ENCODE assay signal across 14 cellular contexts in the genomic region with DNA sequence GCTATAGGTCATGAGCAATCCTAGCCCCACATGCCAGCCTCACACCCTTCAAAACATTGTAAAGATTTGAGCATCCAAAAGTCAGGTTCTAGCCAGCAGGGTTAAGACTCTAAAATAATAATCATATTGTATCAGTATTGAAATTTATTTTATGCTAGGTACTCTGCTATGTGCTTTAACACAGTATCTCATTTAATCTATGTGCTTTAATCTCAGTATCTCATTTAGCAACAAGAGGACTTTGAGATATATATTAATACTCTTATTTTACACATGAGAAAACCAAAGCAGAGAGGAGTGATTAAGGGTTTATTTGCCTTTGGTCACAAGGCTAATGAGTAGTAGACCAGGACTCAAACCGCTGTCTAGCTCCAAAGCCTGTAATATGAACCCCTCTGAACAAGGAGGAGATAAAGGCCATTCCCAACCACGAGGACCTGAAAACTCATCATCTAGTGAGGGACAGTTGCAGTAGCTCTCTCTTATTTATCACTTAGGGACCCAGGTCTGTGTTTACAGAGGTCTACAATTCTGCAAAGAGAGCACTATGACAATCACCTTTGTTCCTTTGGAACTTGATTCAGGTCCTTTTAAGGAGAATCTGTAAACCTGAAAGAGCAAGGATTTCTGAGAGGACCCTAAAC.
A peak's percentile ranks its signal among the peaks of the same experiment; 100 is the strongest.
DNase-seq lines count a peak whose midpoint lies in the region; ATAC-seq and TF ChIP-seq lines count a peak whose summit lies in the region.
"Had no signal": no experiment of that assay in that cellular context is flagged by ENCODE, and none has a peak within 500 bp of the region (broad histone marks: within the 10 kb centered on the region; RNA-seq: fewer than 3 reads in every experiment).

No MANE protein-coding gene starts in this region.

- H2BK5ac ChIP-seq in mesenchymal stem cell (ENCODE audit: low read depth, low read length, poor library complexity, severe bottlenecking) = no peak overlapping the region

- no peak overlapping the region for H2AK5ac ChIP-seq in mesenchymal stem cell (ENCODE audit: low read length, severe bottlenecking)

- no peak for DNase-seq in natural killer cell
- no peak for DNase-seq in natural killer cell treated with Interleukin-12 subunit alpha and Interleukin-12 subunit beta and Interleukin-15 and Interleukin-18, amount 100 ng/mL, for 72 hours (ENCODE audit: low spot score)
- no peak for DNase-seq in adipocyte (ENCODE audit: low read depth)
- DNase-seq in mesenchymal stem cell = no peak
- DNase-seq in activated naive CD4-positive, alpha-beta T cell treated with Interleukin-2 at 50 U/mL for 16 hours = no peak
- no peak for DNase-seq in stimulated activated CD4-positive, alpha-beta T cell treated with anti-CD3 and anti-CD28 coated beads, Interleukin-2, amount 100 ng/mL, for 24 hours
- DNase-seq in activated naive CD8-positive, alpha-beta T cell treated with anti-CD3 and anti-CD28 coated beads for 36 hours = no peak
- DNase-seq: activated CD4-positive, alpha-beta T cell treated with anti-CD3 and anti-CD28 coated beads, Interleukin-2, amount 50 U/mL, for 4 hours; DMS79 treated with DMSO at 0.1 percent for 48 hours; stimulated activated CD4-positive, alpha-beta T cell treated with anti-CD3 and anti-CD28 coated beads, Interleukin-2, amount 100 ng/mL, for 48 hours; T-helper 17 cell had no signal

- no peak overlapping the region for H4K91ac ChIP-seq in mesenchymal stem cell (ENCODE audit: low read length)

- H3K27me3 ChIP-seq in adipocyte (replicated peaks; ENCODE audit: control insufficient read depth, insufficient read depth, low read length) = no peaks in the 10 kb centered on the region
- H3K27me3 ChIP-seq in mesenchymal stem cell (ENCODE audit: control insufficient read depth in 1 of 2, insufficient read depth in 1 of 2, low read length in 2 of 2) = no peaks in the 10 kb centered on the region

- peaks cover 51% of the 10 kb centered on the region for H3K4me1 ChIP-seq in adipocyte (ENCODE audit: control insufficient read depth, insufficient read depth, low read length)
- H3K4me1 ChIP-seq in mesenchymal stem cell (ENCODE audit: control insufficient read depth, insufficient read depth, low read depth, low read length) = peaks cover 3% of the 10 kb centered on the region

- no peaks in the 10 kb centered on the region for H3K9me3 Mint-ChIP-seq in natural killer cell
- H3K9me3 Mint-ChIP-seq in natural killer cell treated with Interleukin-12 subunit alpha and Interleukin-12 subunit beta and Interleukin-15 and Interleukin-18, amount 100 ng/mL, for 72 hours = no peaks in the 10 kb centered on the region
- no peaks in the 10 kb centered on the region for H3K9me3 Mint-ChIP-seq in activated naive CD8-positive, alpha-beta T cell treated with anti-CD3 and anti-CD28 coated beads for 36 hours
- H3K9me3 Mint-ChIP-seq: stimulated activated memory B cell treated with anti-CD40 and anti-IgM and Interleukin-4, amounts not matched to agents 10 μg/mL and 1 μg/mL and 100 μg/mL, for 72 hours had no signal

- H3K4ac ChIP-seq in mesenchymal stem cell (ENCODE audit: low read depth in 1 of 2, low read length in 2 of 2) = no peak overlapping the region

- intact Hi-C loops in natural killer cell (cut with micrococcal nuclease) = no loop called here

- no peak overlapping the region for H3K27ac ChIP-seq in mesenchymal stem cell (ENCODE audit: low read length, poor library complexity, severe bottlenecking)

- H3K9ac ChIP-seq in adipocyte (ENCODE audit: low read length) (peak overlapping the region; percentile 18), mesenchymal stem cell (ENCODE audit: low read length) (peak overlapping the region; percentile 97)

- H4K8ac ChIP-seq in mesenchymal stem cell (ENCODE audit: low read length) = no peak overlapping the region

- ATAC-seq in natural killer cell (no peak), HG02759 (IDR thresholded peaks at IDR 0.05; ENCODE audit: unreplicated experiment) (no peak)
- ATAC-seq in natural killer cell treated with Interleukin-12 subunit alpha and Interleukin-12 subunit beta and Interleukin-15 and Interleukin-18, amount 100 ng/mL, for 72 hours = no peak
- ATAC-seq: stimulated activated memory B cell treated with anti-CD40 and anti-IgM and Interleukin-4, amounts not matched to agents 10 μg/mL and 1 μg/mL and 100 μg/mL, for 72 hours; T-helper 17 cell had no signal

- H3K27ac Mint-ChIP-seq in natural killer cell = no peak overlapping the region
- no peak overlapping the region for H3K27ac Mint-ChIP-seq in natural killer cell treated with Interleukin-12 subunit alpha and Interleukin-12 subunit beta and Interleukin-15 and Interleukin-18, amount 100 ng/mL, for 72 hours
- no peak overlapping the region for H3K27ac Mint-ChIP-seq in activated naive CD8-positive, alpha-beta T cell treated with anti-CD3 and anti-CD28 coated beads for 36 hours
- H3K27ac Mint-ChIP-seq: T-helper 17 cell had no signal

- no peak overlapping the region for H3K23ac ChIP-seq in mesenchymal stem cell (ENCODE audit: low read length in 2 of 2)

- H2AFZ ChIP-seq in mesenchymal stem cell (ENCODE audit: low read depth, low read length) = no peak overlapping the region

- no peak overlapping the region for H2BK120ac ChIP-seq in mesenchymal stem cell (ENCODE audit: low read depth, low read length)

- peaks cover 20 to 29% of the 10 kb centered on the region in 2 donors for H3K4me1 Mint-ChIP-seq in natural killer cell
- H3K4me1 Mint-ChIP-seq in natural killer cell treated with Interleukin-12 subunit alpha and Interleukin-12 subunit beta and Interleukin-15 and Interleukin-18, amount 100 ng/mL, for 72 hours (ENCODE audit: low read depth in 2 of 2) = peaks cover 19 to 24% of the 10 kb centered on the region in 2 donors
- H3K4me1 Mint-ChIP-seq in activated naive CD8-positive, alpha-beta T cell treated with anti-CD3 and anti-CD28 coated beads for 36 hours = peaks cover 32% of the 10 kb centered on the region

- H3K4me3 Mint-ChIP-seq in natural killer cell = peak overlapping the region; percentile 57
- H3K4me3 Mint-ChIP-seq in natural killer cell treated with Interleukin-12 subunit alpha and Interleukin-12 subunit beta and Interleukin-15 and Interleukin-18, amount 100 ng/mL, for 72 hours = no peak overlapping the region
- no peak overlapping the region for H3K4me3 Mint-ChIP-seq in activated naive CD8-positive, alpha-beta T cell treated with anti-CD3 and anti-CD28 coated beads for 36 hours
- H3K4me3 Mint-ChIP-seq: stimulated activated memory B cell treated with anti-CD40 and anti-IgM and Interleukin-4, amounts not matched to agents 10 μg/mL and 1 μg/mL and 100 μg/mL, for 72 hours; T-helper 17 cell had no signal

- no peak overlapping the region for H3K14ac ChIP-seq in mesenchymal stem cell (ENCODE audit: low read length in 2 of 2)

- no peak overlapping the region for H2BK15ac ChIP-seq in mesenchymal stem cell (ENCODE audit: low read depth, poor library complexity, severe bottlenecking)

- no peak overlapping the region for H3K18ac ChIP-seq in mesenchymal stem cell (ENCODE audit: low read depth in 1 of 2, low read length in 2 of 2)

- H3K27me3 Mint-ChIP-seq in natural killer cell (ENCODE audit: low read depth in 2 of 2) = peaks cover 4 to 21% of the 10 kb centered on the region in 2 donors
- H3K27me3 Mint-ChIP-seq in natural killer cell treated with Interleukin-12 subunit alpha and Interleukin-12 subunit beta and Interleukin-15 and Interleukin-18, amount 100 ng/mL, for 72 hours = peaks cover 0 to 16% of the 10 kb centered on the region in 2 donors
- H3K27me3 Mint-ChIP-seq in activated naive CD8-positive, alpha-beta T cell treated with anti-CD3 and anti-CD28 coated beads for 36 hours = no peaks in the 10 kb centered on the region
- H3K27me3 Mint-ChIP-seq: stimulated activated memory B cell treated with anti-CD40 and anti-IgM and Interleukin-4, amounts not matched to agents 10 μg/mL and 1 μg/mL and 100 μg/mL, for 72 hours; T-helper 17 cell had no signal

- H3K9me3 ChIP-seq in adipocyte (ENCODE audit: control insufficient read depth, low read length) = peaks cover 2% of the 10 kb centered on the region
- peaks cover 2% of the 10 kb centered on the region for H3K9me3 ChIP-seq in mesenchymal stem cell (ENCODE audit: control insufficient read depth, low read length)

- H3K36me3 ChIP-seq in adipocyte (ENCODE audit: control insufficient read depth, insufficient read depth, low read length, severe bottlenecking) = no peaks in the 10 kb centered on the region
- no peaks in the 10 kb centered on the region for H3K36me3 ChIP-seq in mesenchymal stem cell (ENCODE audit: control insufficient read depth in 1 of 2, insufficient read depth in 2 of 2, low read depth in 1 of 2, low read length in 2 of 2)

- no peak overlapping the region for H3K4me3 ChIP-seq in adipocyte (ENCODE audit: low read length)
- peak overlapping the region in 1 of 2 experiments; percentile 9 for H3K4me3 ChIP-seq in mesenchymal stem cell (ENCODE audit: insufficient read depth in 1 of 2, low read depth in 1 of 2, low read length in 2 of 2)
- H3K4me3 ChIP-seq: lung had no signal

- no peak overlapping the region for H2BK12ac ChIP-seq in mesenchymal stem cell (ENCODE audit: low read length in 2 of 2)

- no peaks in the 10 kb centered on the region for H3K79me1 ChIP-seq in mesenchymal stem cell (replicated peaks; ENCODE audit: low read length, poor library complexity, severe bottlenecking)

- no peak overlapping the region for H3K4me2 ChIP-seq in mesenchymal stem cell (ENCODE audit: low read length, poor library complexity, severe bottlenecking)

- 93% methylated on average over 1 of the region's 2 CpGs for WGBS in mesenchymal stem cell

- no peaks in the 10 kb centered on the region for H3K36me3 Mint-ChIP-seq in natural killer cell
- H3K36me3 Mint-ChIP-seq in natural killer cell treated with Interleukin-12 subunit alpha and Interleukin-12 subunit beta and Interleukin-15 and Interleukin-18, amount 100 ng/mL, for 72 hours = no peaks in the 10 kb centered on the region
- H3K36me3 Mint-ChIP-seq in activated naive CD8-positive, alpha-beta T cell treated with anti-CD3 and anti-CD28 coated beads for 36 hours = no peaks in the 10 kb centered on the region
- H3K36me3 Mint-ChIP-seq: stimulated activated memory B cell treated with anti-CD40 and anti-IgM and Interleukin-4, amounts not matched to agents 10 μg/mL and 1 μg/mL and 100 μg/mL, for 72 hours had no signal

- TF ChIP-seq CTCF in natural killer cell (IDR thresholded peaks at IDR 0.05) = no peak
